ENCODE assay signal across 1 cellular context in the genomic region with DNA sequence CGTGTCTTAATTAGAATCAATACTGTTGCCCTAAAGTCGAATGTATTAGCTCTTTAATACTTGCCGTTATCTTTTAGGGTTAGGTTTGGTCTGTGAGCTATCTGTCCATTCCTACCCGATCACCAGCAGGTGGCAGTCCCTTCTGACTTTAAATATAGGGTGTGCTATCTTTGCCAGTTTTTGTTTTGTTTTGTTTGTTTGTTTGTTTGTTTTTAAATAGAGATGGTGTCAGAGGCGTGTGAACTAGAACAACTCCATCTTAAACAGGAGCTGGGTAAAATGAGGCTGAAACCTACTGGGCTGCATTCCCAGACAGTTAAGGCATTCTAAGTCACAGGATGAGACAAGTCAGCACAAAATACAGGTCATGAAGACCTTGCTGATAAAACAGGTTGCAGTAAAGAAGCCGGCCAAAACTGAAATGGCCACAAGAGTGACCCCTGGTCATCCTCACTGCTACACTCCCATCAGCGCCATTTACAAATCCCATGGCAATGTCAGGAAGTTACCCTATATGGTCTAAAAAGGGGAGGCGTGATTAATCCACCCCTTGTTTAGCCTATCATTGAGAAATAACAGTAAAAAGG.
A peak's percentile ranks its signal among the peaks of the same experiment; 100 is the strongest.
TF ChIP-seq lines count a peak whose summit lies in the region.

No MANE protein-coding gene starts in this region.

TF ChIP-seq in HEK293, 187 proteins besides CTCF, POLR2A, EP300 and RAD21 (continued from another document):
- TF ChIP-seq, protein P1, sequence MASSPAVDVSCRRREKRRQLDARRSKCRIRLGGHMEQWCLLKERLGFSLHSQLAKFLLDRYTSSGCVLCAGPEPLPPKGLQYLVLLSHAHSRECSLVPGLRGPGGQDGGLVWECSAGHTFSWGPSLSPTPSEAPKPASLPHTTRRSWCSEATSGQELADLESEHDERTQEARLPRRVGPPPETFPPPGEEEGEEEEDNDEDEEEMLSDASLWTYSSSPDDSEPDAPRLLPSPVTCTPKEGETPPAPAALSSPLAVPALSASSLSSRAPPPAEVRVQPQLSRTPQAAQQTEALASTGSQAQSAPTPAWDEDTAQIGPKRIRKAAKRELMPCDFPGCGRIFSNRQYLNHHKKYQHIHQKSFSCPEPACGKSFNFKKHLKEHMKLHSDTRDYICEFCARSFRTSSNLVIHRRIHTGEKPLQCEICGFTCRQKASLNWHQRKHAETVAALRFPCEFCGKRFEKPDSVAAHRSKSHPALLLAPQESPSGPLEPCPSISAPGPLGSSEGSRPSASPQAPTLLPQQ (tag by site-specific recombination; IDR thresholded peaks at IDR 0.05): no peak
- TF ChIP-seq ZFP37 (tag by site-specific recombination; IDR thresholded peaks at IDR 0.05): no peak
- no peak for TF ChIP-seq ZNF600 (tag by site-specific recombination; IDR thresholded peaks at IDR 0.05)
- TF ChIP-seq, protein P2, sequence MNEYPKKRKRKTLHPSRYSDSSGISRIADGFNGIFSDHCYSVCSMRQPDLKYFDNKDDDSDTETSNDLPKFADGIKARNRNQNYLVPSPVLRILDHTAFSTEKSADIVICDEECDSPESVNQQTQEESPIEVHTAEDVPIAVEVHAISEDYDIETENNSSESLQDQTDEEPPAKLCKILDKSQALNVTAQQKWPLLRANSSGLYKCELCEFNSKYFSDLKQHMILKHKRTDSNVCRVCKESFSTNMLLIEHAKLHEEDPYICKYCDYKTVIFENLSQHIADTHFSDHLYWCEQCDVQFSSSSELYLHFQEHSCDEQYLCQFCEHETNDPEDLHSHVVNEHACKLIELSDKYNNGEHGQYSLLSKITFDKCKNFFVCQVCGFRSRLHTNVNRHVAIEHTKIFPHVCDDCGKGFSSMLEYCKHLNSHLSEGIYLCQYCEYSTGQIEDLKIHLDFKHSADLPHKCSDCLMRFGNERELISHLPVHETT (tag by site-specific recombination; IDR thresholded peaks at IDR 0.05): peak; percentile 42; the same call in 1 of the 2 replicates
- TF ChIP-seq ZNF654 (tag by site-specific recombination; IDR thresholded peaks at IDR 0.05; ENCODE audit: low read depth): peak; percentile 78
- TF ChIP-seq ZNF266 (tag by site-specific recombination; IDR thresholded peaks at IDR 0.05; ENCODE audit: low read depth): no peak
- TF ChIP-seq, protein P3, sequence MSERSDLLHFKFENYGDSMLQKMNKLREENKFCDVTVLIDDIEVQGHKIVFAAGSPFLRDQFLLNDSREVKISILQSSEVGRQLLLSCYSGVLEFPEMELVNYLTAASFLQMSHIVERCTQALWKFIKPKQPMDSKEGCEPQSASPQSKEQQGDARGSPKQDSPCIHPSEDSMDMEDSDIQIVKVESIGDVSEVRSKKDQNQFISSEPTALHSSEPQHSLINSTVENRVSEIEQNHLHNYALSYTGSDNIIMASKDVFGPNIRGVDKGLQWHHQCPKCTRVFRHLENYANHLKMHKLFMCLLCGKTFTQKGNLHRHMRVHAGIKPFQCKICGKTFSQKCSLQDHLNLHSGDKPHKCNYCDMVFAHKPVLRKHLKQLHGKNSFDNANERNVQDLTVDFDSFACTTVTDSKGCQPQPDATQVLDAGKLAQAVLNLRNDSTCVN (tag by site-specific recombination; optimal IDR thresholded peaks at IDR 0.05): no peak
